ENCODE assay signal across 19 cellular contexts in genomic region chr11:104837969-104838639, GRCh38.
"Had no signal": no experiment of that assay in that cellular context is flagged by ENCODE, and none has a peak within 500 bp of the region (broad histone marks: within the 10 kb centered on the region; RNA-seq: fewer than 3 reads in every experiment).

No MANE protein-coding gene starts in this region.

- H3K27ac Mint-ChIP-seq: natural killer cell had no signal

- DNase-seq: effector CD8-positive, alpha-beta T cell; gastrocnemius medialis; glutamatergic neuron; islet precursor cell; mammary epithelial cell; mucosa of descending colon; natural killer cell; spleen; stimulated activated CD4-positive, alpha-beta T cell treated with anti-CD3 and anti-CD28 coated beads, Interleukin-15, amount 100 ng/mL, for 24 hours; stimulated activated CD4-positive, alpha-beta T cell treated with anti-CD3 and anti-CD28 coated beads, Interleukin-1b, Interleukin-23, amount 100 ng/mL, for 48 hours; stimulated activated CD4-positive, alpha-beta T cell treated with anti-CD3 and anti-CD28 coated beads, Interleukin-4, amount 100 ng/mL, for 24 hours; stimulated activated naive CD4-positive, alpha-beta T cell; stomach; substantia nigra; transverse colon had no signal

- H3K4me1 Mint-ChIP-seq: natural killer cell, neural crest cell had no signal

- H3K4me3 Mint-ChIP-seq: natural killer cell, neural crest cell had no signal

- ATAC-seq: esophagus mucosa, gastrocnemius medialis, left lobe of liver, mucosa of descending colon, natural killer cell, sciatic nerve had no signal
